In the genomic region with DNA sequence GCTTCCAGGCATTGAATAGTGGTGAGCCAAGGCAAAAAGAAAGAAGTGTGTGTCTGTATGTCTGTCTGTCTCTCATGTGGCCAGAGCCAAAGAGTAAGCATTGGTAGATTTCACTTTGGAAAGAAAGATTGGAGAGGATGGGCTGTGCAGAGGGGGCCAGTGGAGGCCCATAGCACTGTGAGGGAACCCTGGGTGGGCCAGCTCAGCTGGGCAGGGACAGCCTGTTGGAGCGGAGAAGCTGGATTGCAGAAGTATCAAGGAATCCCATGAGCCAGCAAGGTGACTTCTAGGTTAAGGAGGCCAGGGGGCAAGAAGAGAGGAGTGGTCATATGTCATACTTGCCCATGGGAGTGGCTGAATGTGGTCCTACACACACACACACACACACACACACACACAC, we compare ENCODE assay signal across 12 cellular contexts. TPM values are rescaled to one million over a fixed set of nuclear protein-coding genes. Genes with fewer than 3 reads are reported as not detected.
DNase-seq lines count a peak whose midpoint lies in the region; ATAC-seq and TF ChIP-seq lines count a peak whose summit lies in the region.
"Had no signal": no experiment of that assay in that cellular context is flagged by ENCODE, and none has a peak within 500 bp of the region (broad histone marks: within the 10 kb centered on the region; RNA-seq: fewer than 3 reads in every experiment).

No MANE protein-coding gene starts in this region.

- H3K4me3 Mint-ChIP-seq in CD4-positive, CD25-positive, alpha-beta regulatory T cell = peak overlapping the region in 3 of 4 donors; percentile 6 to 53 (median 44)
- H3K4me3 Mint-ChIP-seq in H9 = peak overlapping the region in 1 of 2 experiments; percentile 31; a peak in 2 of 5 replicates
- H3K4me3 Mint-ChIP-seq in neural crest cell = peak overlapping the region; percentile 80

- no peak overlapping the region for H3K27ac ChIP-seq in CD4-positive, CD25-positive, alpha-beta regulatory T cell (ENCODE audit: insufficient read depth, low read length, poor library complexity, severe bottlenecking)
- H3K27ac ChIP-seq in H9 (ENCODE audit: insufficient read length, low read depth, low read length) = no peak overlapping the region

- H3K9me3 Mint-ChIP-seq in CD4-positive, CD25-positive, alpha-beta regulatory T cell = peaks cover 0 to 3% (median 0%) of the 10 kb centered on the region in 7 donors
- H3K9me3 Mint-ChIP-seq in H9 (peaks cover 0 to 2% of the 10 kb centered on the region in 2 experiments; a peak in 1 of 5 replicates), neural crest cell (no peaks in the 10 kb centered on the region)

- no peak overlapping the region for H2AFZ ChIP-seq in H9 (ENCODE audit: low read length)

- H3K56ac ChIP-seq in H9 (ENCODE audit: insufficient read length, low read depth, low read length) = no peak overlapping the region

- H3K14ac ChIP-seq in H9 (ENCODE audit: insufficient read depth, low read length) = no peak overlapping the region

- H3K79me2 ChIP-seq in H9 (ENCODE audit: insufficient read depth, low read length) = no peaks in the 10 kb centered on the region

- no peak overlapping the region for H3K4ac ChIP-seq in H9 (ENCODE audit: low read depth, low read length)

- no CpG with 5 or more reads among the region's 1 CpG for WGBS in H9 (ENCODE audit: extremely low coverage, insufficient read length, low lambda C conversion rate)

- no peaks in the 10 kb centered on the region for H3K9me3 ChIP-seq in CD4-positive, CD25-positive, alpha-beta regulatory T cell (ENCODE audit: control insufficient read depth in 2 of 2, low read length in 2 of 2)
- H3K9me3 ChIP-seq in H9 (ENCODE audit: control insufficient read depth, low read depth, low read length) = no peaks in the 10 kb centered on the region

- H2BK12ac ChIP-seq in H9 (ENCODE audit: insufficient read length, low read depth, low read length) = no peak overlapping the region

- H3K9ac ChIP-seq in H9 (ENCODE audit: extremely low read depth, insufficient read length, low read length) = no peak overlapping the region

- H3K27ac Mint-ChIP-seq in CD4-positive, CD25-positive, alpha-beta regulatory T cell = peak overlapping the region in 1 of 3 donors; percentile 74
- H3K27ac Mint-ChIP-seq in H9 = no peak overlapping the region
- H3K27ac Mint-ChIP-seq in neural crest cell (ENCODE audit: unreplicated experiment) = no peak overlapping the region

- H3K4me3 ChIP-seq in CD4-positive, CD25-positive, alpha-beta regulatory T cell (ENCODE audit: low read depth, low read length) = no peak overlapping the region

- H4K91ac ChIP-seq in H9 (ENCODE audit: insufficient read length, low read depth, low read length) = no peak overlapping the region

- H2BK120ac ChIP-seq in H9 (ENCODE audit: low read depth, low read length, poor library complexity, severe bottlenecking) = no peak overlapping the region

- no peaks in the 10 kb centered on the region for H3K36me3 ChIP-seq in CD4-positive, CD25-positive, alpha-beta regulatory T cell (ENCODE audit: control insufficient read depth, insufficient read depth, low read length)

- H2BK15ac ChIP-seq in H9 (ENCODE audit: low read depth, low read length) = no peak overlapping the region

- H3K27me3 ChIP-seq in CD4-positive, CD25-positive, alpha-beta regulatory T cell (ENCODE audit: control insufficient read depth, insufficient read depth, low read length) = peaks cover 16% of the 10 kb centered on the region
- peaks cover 56% of the 10 kb centered on the region for H3K27me3 ChIP-seq in H9 (ENCODE audit: insufficient read depth, low read length)

- no peak for TF ChIP-seq CTCF in H9 (conservative IDR thresholded peaks at IDR 0.05)
- no peak for TF ChIP-seq CTCF in neural crest cell (conservative IDR thresholded peaks at IDR 0.05)

- H2BK5ac ChIP-seq in H9 (ENCODE audit: insufficient read length, low read length) = no peak overlapping the region

- no peak overlapping the region for H3T11ph ChIP-seq in H9 (ENCODE audit: low read length)

- no peak overlapping the region for H3K18ac ChIP-seq in H9 (ENCODE audit: insufficient read length, low read depth, low read length)

- H3K4me2 ChIP-seq in H9 (ENCODE audit: insufficient read depth, insufficient read length, low read length) = no peak overlapping the region

- H4K20me1 ChIP-seq in H9 (ENCODE audit: control insufficient read depth, insufficient read depth, insufficient read length) = peaks cover 5% of the 10 kb centered on the region

- no peak for ATAC-seq in CD4-positive, CD25-positive, alpha-beta regulatory T cell (ENCODE audit: low read depth in 2 of 2)
- ATAC-seq in GM21515 (IDR thresholded peaks at IDR 0.05; ENCODE audit: unreplicated experiment) (no peak), GM21390 (IDR thresholded peaks at IDR 0.05; ENCODE audit: unreplicated experiment) (no peak)

- H3K4me1 ChIP-seq in CD4-positive, CD25-positive, alpha-beta regulatory T cell (ENCODE audit: control insufficient read depth, insufficient read depth, low read length, poor library complexity, severe bottlenecking) = peaks cover 18% of the 10 kb centered on the region
- H3K4me1 ChIP-seq in H9 (ENCODE audit: insufficient read depth, low read length) = no peaks in the 10 kb centered on the region

- peaks cover 52% of the 10 kb centered on the region for H3K27me3 Mint-ChIP-seq in CD4-positive, CD25-positive, alpha-beta regulatory T cell
- H3K27me3 Mint-ChIP-seq in H9 (ENCODE audit: low read depth) (peaks cover 93% of the 10 kb centered on the region), neural crest cell (ENCODE audit: low read depth) (peaks cover 85% of the 10 kb centered on the region)

- peaks cover 15% of the 10 kb centered on the region for H3K23me2 ChIP-seq in H9 (ENCODE audit: insufficient read length, low read depth, low read length, poor library complexity, severe bottlenecking)

- no peak for DNase-seq in CD4-positive, CD25-positive, alpha-beta regulatory T cell
- DNase-seq in H9 = peak; percentile 13
- peak; percentile 30 for DNase-seq in ecto neural progenitor cell (ENCODE audit: low spot score)
- DNase-seq in neural crest cell (ENCODE audit: low read depth, low spot score) = no peak
- DNase-seq in SKM-1 treated with dmso at 0.1 percent for 144 hours (lab: John Stamatoyannopoulos, UW; ENCODE audit: unreplicated experiment) = no peak
- DNase-seq: DMS 273 treated with DMSO at 0.1 percent for 48 hours; NCI-H2107; NCI-H524 treated with DMSO at 0.1 percent for 48 hours; stimulated activated naive CD4-positive, alpha-beta T cell treated with Interleukin-2 at 50 U/mL for 16 hours had no signal

- no peak overlapping the region for H4K5ac ChIP-seq in H9 (ENCODE audit: insufficient read length, low read depth, low read length)

- H2AK5ac ChIP-seq in H9 (ENCODE audit: insufficient read length, low read length) = no peak overlapping the region

- no peaks in the 10 kb centered on the region for H3K79me1 ChIP-seq in H9 (ENCODE audit: insufficient read depth, low read depth, low read length, poor library complexity, severe bottlenecking)

- no peaks in the 10 kb centered on the region for H3K36me3 Mint-ChIP-seq in CD4-positive, CD25-positive, alpha-beta regulatory T cell
- no peaks in the 10 kb centered on the region for H3K36me3 Mint-ChIP-seq in H9 (ENCODE audit: insufficient read depth in 1 of 3, low read depth in 3 of 3)
- H3K36me3 Mint-ChIP-seq in neural crest cell (ENCODE audit: low read depth) = no peaks in the 10 kb centered on the region

- peaks cover 4 to 19% (median 7%) of the 10 kb centered on the region in 4 donors for H3K4me1 Mint-ChIP-seq in CD4-positive, CD25-positive, alpha-beta regulatory T cell
- H3K4me1 Mint-ChIP-seq in H9 (peaks cover 8 to 23% of the 10 kb centered on the region in 2 experiments), neural crest cell (peaks cover 12% of the 10 kb centered on the region)

- H2BK20ac ChIP-seq in H9 (ENCODE audit: low read depth, low read length, poor library complexity, severe bottlenecking) = no peak overlapping the region

- H3K23ac ChIP-seq in H9 (ENCODE audit: insufficient read length, low read depth, low read length) = no peak overlapping the region

- H4K8ac ChIP-seq in H9 (replicated peaks; ENCODE audit: insufficient read length, low read depth, low read length) = no peak overlapping the region

RNA-seq across cellular contexts. Expression of a gene that starts 1.5 kb away (rescaled TPM):
- total RNA-seq in CD4-positive, CD25-positive, alpha-beta regulatory T cell = not detected
- not detected for polyA plus RNA-seq in CD4-positive, CD25-positive, alpha-beta regulatory T cell
- total RNA-seq in H9 (2021) (0.35 TPM in 1 of 2 replicates, not detected in the other), neural crest cell (1.1 and 1.2 TPM in 2 replicates)
- total RNA-seq: osteoblast had no signal

Comparison
In these comparisons a context has a peak if more than half of its experiments do, and no peak if none do; other contexts are left out.
1. DNase-seq: peak in H9 (single experiment) and ecto neural progenitor cell (single experiment); none in CD4-positive, CD25-positive, alpha-beta regulatory T cell (0 of 3), neural crest cell (single experiment) and SKM-1 treated with dmso at 0.1 percent for 144 hours (single experiment).